Comparison of ENCODE assay signal across 9 cellular contexts in the genomic region with DNA sequence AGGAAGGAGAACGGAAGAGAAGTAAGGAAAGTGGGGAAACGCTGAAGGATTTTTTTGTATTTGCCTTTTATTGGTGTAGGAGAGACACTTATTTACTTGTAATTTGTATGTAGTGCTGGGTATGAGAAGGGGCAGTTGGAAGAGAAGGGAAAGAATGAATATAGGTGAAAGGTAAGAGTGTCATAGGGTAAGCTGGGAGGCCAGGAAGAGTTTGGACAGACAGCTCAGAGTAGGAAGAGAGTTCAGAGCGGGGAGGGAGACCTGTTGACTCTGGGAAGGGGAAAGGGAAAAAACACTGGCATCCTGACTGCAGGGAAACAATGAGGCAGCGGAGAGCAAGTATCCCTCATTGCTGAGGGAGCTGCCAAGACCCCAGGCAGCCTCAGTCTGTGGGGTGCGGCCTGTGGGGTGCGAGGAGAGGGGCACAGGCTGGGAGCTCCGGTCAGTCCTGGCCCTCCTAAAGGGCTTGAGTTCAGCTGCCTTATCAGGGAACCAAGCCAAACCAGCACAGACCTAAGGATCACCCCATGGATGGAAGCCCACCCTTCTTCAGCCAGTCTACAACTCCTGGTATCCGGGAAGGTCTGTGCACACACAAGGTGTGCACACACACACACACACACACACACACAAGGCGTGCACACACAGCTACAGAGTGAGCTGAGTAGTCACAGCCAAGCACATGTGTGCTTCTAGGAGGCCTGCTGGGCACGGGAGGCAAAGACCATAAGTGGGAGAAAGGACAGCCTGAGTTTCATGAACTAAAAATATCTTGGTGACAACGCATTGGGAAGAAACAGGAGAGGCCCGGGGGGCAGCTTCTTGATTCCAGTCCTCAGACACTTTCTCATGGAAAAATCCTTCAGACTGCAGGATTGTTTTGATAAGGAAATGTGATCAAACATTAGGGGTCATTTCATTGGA. TPM values are rescaled to one million over a fixed set of nuclear protein-coding genes. Genes with fewer than 3 reads are reported as not detected.
DNase-seq lines count a peak whose midpoint lies in the region; TF ChIP-seq lines count a peak whose summit lies in the region.
"Had no signal": no experiment of that assay in that cellular context is flagged by ENCODE, and none has a peak within 500 bp of the region (broad histone marks: within the 10 kb centered on the region; RNA-seq: fewer than 3 reads in every experiment).

No MANE protein-coding gene starts in this region.

- no peaks in the 10 kb centered on the region for H3K36me3 ChIP-seq in BJ (ENCODE audit: control insufficient read depth, insufficient read depth, low read length)
- no peaks in the 10 kb centered on the region for H3K36me3 ChIP-seq in SK-N-SH (replicated peaks in 1 of 2; ENCODE audit: control insufficient read depth in 1 of 2, insufficient read depth in 2 of 2, low read length in 1 of 2)

- no peaks in the 10 kb centered on the region for H3K27me3 ChIP-seq in BJ (ENCODE audit: control insufficient read depth, insufficient read depth, low read length)
- no peaks in the 10 kb centered on the region for H3K27me3 ChIP-seq in SK-N-SH (ENCODE audit: insufficient read depth)

- H3K79me2 ChIP-seq in SK-N-SH (ENCODE audit: insufficient read depth): no peaks in the 10 kb centered on the region

- no peaks in the 10 kb centered on the region for H3K9me2 ChIP-seq in SK-N-SH

- H3K27ac Mint-ChIP-seq in osteocyte (ENCODE audit: unreplicated experiment): peak overlapping the region; percentile 96
- no peak overlapping the region for H3K27ac Mint-ChIP-seq in activated naive CD4-positive, alpha-beta T cell treated with anti-CD3 and anti-CD28 coated beads, Interleukin-2, amount 10 ng/mL, durations not matched to agents 7 days and 5 days

- peak overlapping the region; percentile 57; the same call in 1 of the 2 replicates for H2AFZ ChIP-seq in SK-N-SH (ENCODE audit: low read depth)

- peak overlapping the region; percentile 80 for H3K4me3 Mint-ChIP-seq in osteocyte (ENCODE audit: unreplicated experiment)
- H3K4me3 Mint-ChIP-seq in activated naive CD4-positive, alpha-beta T cell treated with anti-CD3 and anti-CD28 coated beads, Interleukin-2, amount 10 ng/mL, durations not matched to agents 7 days and 5 days: no peak overlapping the region

- H3K9me3 ChIP-seq in SK-N-SH: no peaks in the 10 kb centered on the region

- H3K27me3 Mint-ChIP-seq in osteocyte (ENCODE audit: unreplicated experiment): no peaks in the 10 kb centered on the region
- H3K27me3 Mint-ChIP-seq in activated naive CD4-positive, alpha-beta T cell treated with anti-CD3 and anti-CD28 coated beads, Interleukin-2, amount 10 ng/mL, durations not matched to agents 7 days and 5 days: no peaks in the 10 kb centered on the region

- TF ChIP-seq CTCF in BJ (IDR thresholded peaks at IDR 0.05; ENCODE audit: insufficient read depth, low read depth, low read length) (no peak), SK-N-SH (IDR thresholded peaks at IDR 0.05) (no peak), fibroblast of the aortic adventitia (IDR thresholded peaks at IDR 0.05; ENCODE audit: insufficient read depth, low read length) (no peak), osteocyte (IDR thresholded peaks at IDR 0.05) (no peak)

- POLR2A ChIA-PET in BJ (lab: Charles Lee): interaction anchor here (0.6 to 0.7 kb wide), 3 partner anchors 36 to 1448 kb away, joined by 3 to 6 read pairs (median 3); no protein-coding TSS in a partner anchor
- POLR2A ChIA-PET in SK-N-SH (lab: Yijun Ruan, JAX): no interaction called here

- TF ChIP-seq EP300 in SK-N-SH (IDR thresholded peaks at IDR 0.05; ENCODE audit: borderline replicate concordance in 1 of 2, low read depth in 1 of 2, low read length in 1 of 2): no peak

- no peaks in the 10 kb centered on the region for H3K9me3 Mint-ChIP-seq in osteocyte (ENCODE audit: unreplicated experiment)
- H3K9me3 Mint-ChIP-seq in activated naive CD4-positive, alpha-beta T cell treated with anti-CD3 and anti-CD28 coated beads, Interleukin-2, amount 10 ng/mL, durations not matched to agents 7 days and 5 days: no peaks in the 10 kb centered on the region

- DNase-seq in BJ (ENCODE audit: low read depth): no peak
- DNase-seq in SK-N-SH: no peak
- peak; percentile 76 for DNase-seq in fibroblast of the aortic adventitia (ENCODE audit: low read depth)
- DNase-seq in osteocyte (ENCODE audit: extremely low spot score, unreplicated experiment): no peak
- DNase-seq in COLO668 (lab: John Stamatoyannopoulos, UW; ENCODE audit: unreplicated experiment): no peak
- DNase-seq in NCI-H2029 (lab: John Stamatoyannopoulos, UW): no peak
- DNase-seq in SKM-1 treated with dmso at 0.1 percent for 144 hours (lab: John Stamatoyannopoulos, UW; ENCODE audit: unreplicated experiment): no peak
- no peak for DNase-seq in activated naive CD4-positive, alpha-beta T cell treated with anti-CD3 and anti-CD28 coated beads, Interleukin-2, amount 10 ng/mL, durations not matched to agents 7 days and 5 days
- DNase-seq: NCI-H1436 had no signal

- WGBS in SK-N-SH (ENCODE audit: low lambda C conversion rate): 73% methylated on average over 9 of the region's 12 CpGs

- CTCF ChIA-PET in BJ (lab: Yijun Ruan, JAX) (interaction anchor here (0.7 to 2.6 kb wide), 3 partner anchors 22 to 279 kb away, joined by 4 to 8 read pairs (median 4); no protein-coding TSS in a partner anchor), SK-N-SH (lab: Yijun Ruan, JAX) (interaction anchor here (0.6 to 1.2 kb wide), 3 partner anchors 9 to 246 kb away, joined by 3 read pairs; no protein-coding TSS in a partner anchor)
- CTCF ChIA-PET in activated naive CD4-positive, alpha-beta T cell treated with anti-CD3 and anti-CD28 coated beads, Interleukin-2, amount 10 ng/mL, durations not matched to agents 7 days and 5 days (lab: Charles Lee): interaction anchor here (0.6 to 1.5 kb wide), 2 partner anchors 288 to 344 kb away, joined by 3 to 4 read pairs; a partner anchor contains a TSS

- H4K20me1 ChIP-seq in SK-N-SH (ENCODE audit: insufficient read depth): no peaks in the 10 kb centered on the region

- H3K4me1 Mint-ChIP-seq in osteocyte (ENCODE audit: unreplicated experiment): peaks cover 71% of the 10 kb centered on the region
- peaks cover 57% of the 10 kb centered on the region for H3K4me1 Mint-ChIP-seq in activated naive CD4-positive, alpha-beta T cell treated with anti-CD3 and anti-CD28 coated beads, Interleukin-2, amount 10 ng/mL, durations not matched to agents 7 days and 5 days

- peak overlapping the region; percentile 14 for H3K4me2 ChIP-seq in SK-N-SH

- H3K36me3 Mint-ChIP-seq in osteocyte (ENCODE audit: unreplicated experiment): peaks cover 6% of the 10 kb centered on the region
- peaks cover 11% of the 10 kb centered on the region for H3K36me3 Mint-ChIP-seq in activated naive CD4-positive, alpha-beta T cell treated with anti-CD3 and anti-CD28 coated beads, Interleukin-2, amount 10 ng/mL, durations not matched to agents 7 days and 5 days

- peak overlapping the region; percentile 10; the same call in 1 of the 2 replicates for H3K9ac ChIP-seq in SK-N-SH

- peaks cover 4% of the 10 kb centered on the region for H3F3A ChIP-seq in SK-N-SH (replicated peaks; ENCODE audit: insufficient read depth)

- H3K4me3 ChIP-seq in BJ (ENCODE audit: low read depth, low read length) (peak overlapping the region; percentile 15), SK-N-SH (ENCODE audit: low read depth in 2 of 2, low read length in 1 of 2) (no peak overlapping the region; a peak in 1 of 4 replicates), fibroblast of the aortic adventitia (ENCODE audit: low read depth, low read length) (peak overlapping the region; percentile 36)

- TF ChIP-seq RAD21 in SK-N-SH (IDR thresholded peaks at IDR 0.05; ENCODE audit: low read length): no peak

- H3K4me1 ChIP-seq in SK-N-SH (ENCODE audit: control insufficient read depth in 1 of 2, insufficient read depth in 2 of 2, low read depth in 1 of 2, low read length in 1 of 2): peaks cover 22% of the 10 kb centered on the region in 2 experiments

- peak overlapping the region in 1 of 2 experiments; percentile 70; a peak in 2 of 4 replicates for H3K27ac ChIP-seq in SK-N-SH (ENCODE audit: low read depth in 2 of 2, low read length in 1 of 2)

TF ChIP-seq in SK-N-SH, 30 proteins besides CTCF, POLR2A, EP300 and RAD21 (continues in another document):
- TF ChIP-seq FOXM1 (IDR thresholded peaks at IDR 0.05; ENCODE audit: low read depth): no peak
- no peak for TF ChIP-seq RXRA (IDR thresholded peaks at IDR 0.05; ENCODE audit: borderline replicate concordance, low read depth)
- no peak for TF ChIP-seq REST (IDR thresholded peaks at IDR 0.05; ENCODE audit: low read depth, low read length)
- TF ChIP-seq TAF1 (IDR thresholded peaks at IDR 0.05; ENCODE audit: borderline replicate concordance, low read depth, low read length): no peak
- TF ChIP-seq NRF1 (IDR thresholded peaks at IDR 0.05; ENCODE audit: low read depth, low read length): no peak

RNA-seq across cellular contexts. Expression of gene TRAF3IP2, which starts 2.9 kb away (rescaled TPM):
- polyA plus RNA-seq in BJ (2011; rRNA removed) (33.1 and 52.4 TPM in 2 replicates), SK-N-SH (2012; rRNA removed) (5.5 and 5.6 TPM in 2 replicates)
- 29.3 and 43.2 TPM in 2 replicates for polyA minus RNA-seq in BJ (2011; rRNA and poly(A)+ RNA removed)
- polyA plus RNA-seq in SK-N-SH (2012; cell fraction: cytosol; rRNA removed): 6.1 and 8.0 TPM in 2 replicates
- 4.3 and 6.7 TPM in 2 replicates for polyA plus RNA-seq in SK-N-SH (2012; cell fraction: nucleus; rRNA removed)
- total RNA-seq in fibroblast of the aortic adventitia (ENCODE audit: low replicate concordance) (29.8 and 35.3 TPM in 2 replicates), osteocyte (10.5 and 12.8 TPM in 2 replicates)

Comparison
In these comparisons a context has a peak if more than half of its experiments do, and no peak if none do; other contexts are left out.
1. H3K4me3 ChIP-seq: peak in BJ (single experiment) and fibroblast of the aortic adventitia (single experiment); none in SK-N-SH (0 of 2).